In genomic region chr1:30523055-30524020, GRCh38 we compare ENCODE assay signal across 10 cellular contexts.
DNase-seq lines count a peak whose midpoint lies in the region; ATAC-seq and TF ChIP-seq lines count a peak whose summit lies in the region.
"Had no signal": no experiment of that assay in that cellular context is flagged by ENCODE, and none has a peak within 500 bp of the region (broad histone marks: within the 10 kb centered on the region; RNA-seq: fewer than 3 reads in every experiment).

No MANE protein-coding gene starts in this region.

- H3K9me3 Mint-ChIP-seq in progenitor cell of endocrine pancreas (ENCODE audit: low read depth), result no peaks in the 10 kb centered on the region
- H3K9me3 Mint-ChIP-seq: activated T-helper 2 cell treated with anti-CD3 and anti-CD28 coated beads, Interferon-gamma antibody, Interleukin-2, Interleukin-4, amounts not matched to agents 10 μg/mL and 5 μg/mL and 100 μg/mL, durations not matched to agents 14 hours and 24 hours and 36 hours; CD4-positive, alpha-beta T cell had no signal

- no peaks in the 10 kb centered on the region for H3K36me3 Mint-ChIP-seq in progenitor cell of endocrine pancreas (ENCODE audit: insufficient read depth)

- peaks cover 23% of the 10 kb centered on the region for H3K27me3 Mint-ChIP-seq in progenitor cell of endocrine pancreas

- TF ChIP-seq CTCF in AG10803 (conservative IDR thresholded peaks at IDR 0.05; ENCODE audit: low read length) (no peak; the same call in 1 of the 2 replicates), epithelial cell of esophagus (IDR thresholded peaks at IDR 0.05; ENCODE audit: insufficient read depth, low read depth, low read length, missing control alignments) (no peak), progenitor cell of endocrine pancreas (IDR thresholded peaks at IDR 0.05; ENCODE audit: unreplicated experiment) (no peak)

- DNase-seq in AG10803 (ENCODE audit: low read depth) (peak; percentile 94), NCI-H2029 (lab: John Stamatoyannopoulos, UW) (peak; percentile 69), epithelial cell of esophagus (ENCODE audit: low read depth) (peak; percentile 76), mesenteric fat pad (ENCODE audit: low spot score) (peak; percentile 45), progenitor cell of endocrine pancreas (ENCODE audit: low spot score, unreplicated experiment) (no peak)
- DNase-seq: CD4-positive, alpha-beta T cell had no signal

- ATAC-seq in HG02623 (IDR thresholded peaks at IDR 0.05; ENCODE audit: unreplicated experiment), result no peak
- ATAC-seq in HG02970 (IDR thresholded peaks at IDR 0.05; ENCODE audit: low FRiP score, unreplicated experiment), result no peak
- ATAC-seq in GM19463 (IDR thresholded peaks at IDR 0.05; ENCODE audit: unreplicated experiment), result no peak

- no peak overlapping the region for H3K4me3 Mint-ChIP-seq in progenitor cell of endocrine pancreas (ENCODE audit: low read depth)
- H3K4me3 Mint-ChIP-seq: CD4-positive, alpha-beta T cell had no signal

- no peak overlapping the region for H3K27ac Mint-ChIP-seq in progenitor cell of endocrine pancreas
- H3K27ac Mint-ChIP-seq: activated T-helper 2 cell treated with anti-CD3 and anti-CD28 coated beads, Interferon-gamma antibody, Interleukin-2, Interleukin-4, amounts not matched to agents 10 μg/mL and 5 μg/mL and 100 μg/mL, durations not matched to agents 14 hours and 24 hours and 36 hours; CD4-positive, alpha-beta T cell had no signal

- H3K4me3 ChIP-seq in AG10803 (ENCODE audit: low read length), result no peak overlapping the region; the same call in 1 of the 2 replicates
- H3K4me3 ChIP-seq in epithelial cell of esophagus (ENCODE audit: low read length), result no peak overlapping the region

- H3K4me1 Mint-ChIP-seq in progenitor cell of endocrine pancreas (ENCODE audit: low read depth), result no peaks in the 10 kb centered on the region
